Comparison of ENCODE assay signal across 20 cellular contexts in the genomic region with DNA sequence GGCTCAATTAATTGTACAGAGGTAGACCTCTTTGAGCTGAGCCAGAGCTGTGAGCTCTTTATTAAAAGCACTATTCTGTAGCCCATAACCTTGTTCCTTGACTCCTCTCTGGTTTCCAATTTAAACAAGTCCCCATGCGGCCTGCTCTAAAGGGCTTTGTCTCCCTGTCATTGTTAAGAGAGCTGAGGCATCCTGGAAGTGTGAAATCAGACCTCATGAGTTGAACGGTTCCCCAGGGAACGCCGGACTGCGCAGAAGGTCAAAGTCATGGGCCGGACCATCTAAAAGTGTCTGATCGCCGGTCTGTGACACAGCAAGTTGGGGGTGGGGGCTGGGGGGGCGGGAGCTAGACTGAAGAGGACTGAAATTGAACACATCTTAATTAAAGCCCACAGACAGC.
A peak's percentile ranks its signal among the peaks of the same experiment; 100 is the strongest.
DNase-seq lines count a peak whose midpoint lies in the region; ATAC-seq and TF ChIP-seq lines count a peak whose summit lies in the region.
"Had no signal": no experiment of that assay in that cellular context is flagged by ENCODE, and none has a peak within 500 bp of the region (broad histone marks: within the 10 kb centered on the region; RNA-seq: fewer than 3 reads in every experiment).

No MANE protein-coding gene starts in this region.

- TF ChIP-seq CTCF in cardiac muscle cell (IDR thresholded peaks at IDR 0.05; ENCODE audit: low read depth, low read length) (no peak), brain microvascular endothelial cell (IDR thresholded peaks at IDR 0.05; ENCODE audit: low read depth, low read length, missing control alignments) (no peak)
- TF ChIP-seq CTCF in activated CD8-positive, alpha-beta T cell treated with anti-CD3 and anti-CD28 coated beads for 36 hours (IDR thresholded peaks at IDR 0.05): no peak

- no peaks in the 10 kb centered on the region for H3K27me3 Mint-ChIP-seq in activated CD8-positive, alpha-beta T cell treated with anti-CD3 and anti-CD28 coated beads for 36 hours
- H3K27me3 Mint-ChIP-seq: activated CD4-positive, alpha-beta T cell treated with anti-CD3 and anti-CD28 coated beads for 36 hours; CD4-positive, alpha-beta T cell; stimulated activated naive CD8-positive, alpha-beta T cell treated with anti-CD3 and anti-CD28 coated beads, Interleukin-15, amount 100 ng/mL, for 72 hours had no signal

- no peak overlapping the region for H3K27ac ChIP-seq in cardiac muscle cell
- no peak overlapping the region for H3K27ac ChIP-seq in brain microvascular endothelial cell
- H3K27ac ChIP-seq: colonic mucosa, epithelial cell of prostate had no signal

- no peaks in the 10 kb centered on the region for H3K9me3 ChIP-seq in cardiac muscle cell (ENCODE audit: low read depth)
- H3K9me3 ChIP-seq: colonic mucosa, SK-N-SH had no signal

- H3K4me1 ChIP-seq in cardiac muscle cell (ENCODE audit: low read depth): no peaks in the 10 kb centered on the region
- H3K4me1 ChIP-seq: colonic mucosa had no signal

- in situ Hi-C loops in brain microvascular endothelial cell (cut with HindIII; ENCODE audit: low pct_ligation_motif_present, low sequenced_read_pairs): no loop called here

- no peak for ATAC-seq in Right ventricle myocardium superior (ENCODE audit: poor library complexity)
- ATAC-seq in HG02623 (IDR thresholded peaks at IDR 0.05; ENCODE audit: unreplicated experiment): no peak
- no peak for ATAC-seq in activated CD8-positive, alpha-beta T cell treated with anti-CD3 and anti-CD28 coated beads for 36 hours
- ATAC-seq: activated CD4-positive, alpha-beta T cell treated with anti-CD3 and anti-CD28 coated beads for 36 hours; natural killer cell treated with Interleukin-12 subunit alpha and Interleukin-12 subunit beta and Interleukin-15 and Interleukin-18, amount 100 ng/mL, for 72 hours; stimulated activated naive CD8-positive, alpha-beta T cell treated with anti-CD3 and anti-CD28 coated beads, Interleukin-15, amount 100 ng/mL, for 72 hours had no signal

- POLR2A ChIA-PET in activated CD8-positive, alpha-beta T cell treated with anti-CD3 and anti-CD28 coated beads for 36 hours (lab: Charles Lee): no interaction called here

- CTCF ChIA-PET in activated CD8-positive, alpha-beta T cell treated with anti-CD3 and anti-CD28 coated beads for 36 hours (lab: Charles Lee): no interaction called here

- no peaks in the 10 kb centered on the region for H3K36me3 Mint-ChIP-seq in activated CD8-positive, alpha-beta T cell treated with anti-CD3 and anti-CD28 coated beads for 36 hours (ENCODE audit: low read depth)
- H3K36me3 Mint-ChIP-seq: natural killer cell treated with Interleukin-12 subunit alpha and Interleukin-12 subunit beta and Interleukin-15 and Interleukin-18, amount 100 ng/mL, for 72 hours had no signal

- peak; percentile 9 to 51 for DNase-seq in cardiac muscle cell (ENCODE audit: low read depth in 1 of 2, low spot score in 1 of 2)
- no peak for DNase-seq in Right ventricle myocardium superior
- peak; percentile 26 for DNase-seq in brain microvascular endothelial cell
- DNase-seq in left kidney (ENCODE audit: low read depth, low spot score): peak; percentile 96
- no peak for DNase-seq in ecto neural progenitor cell (ENCODE audit: low spot score)
- DNase-seq in activated T-cell treated with anti-CD3 and anti-CD28 coated beads, Interleukin-2, amount 50 U/mL, for 1 hour: no peak
- no peak for DNase-seq in activated CD8-positive, alpha-beta T cell treated with anti-CD3 and anti-CD28 coated beads for 36 hours
- DNase-seq: ACHN; activated CD4-positive, alpha-beta T cell treated with anti-CD3 and anti-CD28 coated beads for 36 hours; activated naive CD4-positive, alpha-beta T cell; CD4-positive, alpha-beta T cell; colonic mucosa; DMS79 treated with DMSO at 0.1 percent for 48 hours; NCI-H1694 treated with DMSO at 0.1 percent for 48 hours; NCI-H524 treated with DMSO at 0.1 percent for 48 hours; SK-N-SH; stimulated activated naive CD8-positive, alpha-beta T cell treated with anti-CD3 and anti-CD28 coated beads, Interleukin-15, amount 100 ng/mL, for 72 hours had no signal

- H3K36me3 ChIP-seq in cardiac muscle cell (no peaks in the 10 kb centered on the region), brain microvascular endothelial cell (replicated peaks) (no peaks in the 10 kb centered on the region)
- H3K36me3 ChIP-seq: colonic mucosa had no signal

- H3K27ac Mint-ChIP-seq in activated CD8-positive, alpha-beta T cell treated with anti-CD3 and anti-CD28 coated beads for 36 hours: no peak overlapping the region
- H3K27ac Mint-ChIP-seq: activated CD4-positive, alpha-beta T cell treated with anti-CD3 and anti-CD28 coated beads for 36 hours; CD4-positive, alpha-beta T cell; natural killer cell treated with Interleukin-12 subunit alpha and Interleukin-12 subunit beta and Interleukin-15 and Interleukin-18, amount 100 ng/mL, for 72 hours; stimulated activated naive CD8-positive, alpha-beta T cell treated with anti-CD3 and anti-CD28 coated beads, Interleukin-15, amount 100 ng/mL, for 72 hours had no signal

- intact Hi-C loops in Right ventricle myocardium superior (cut with DNase I): no loop called here
- intact Hi-C loops in activated CD8-positive, alpha-beta T cell treated with anti-CD3 and anti-CD28 coated beads for 36 hours (cut with micrococcal nuclease): no loop called here

- H3K4me1 Mint-ChIP-seq in activated CD8-positive, alpha-beta T cell treated with anti-CD3 and anti-CD28 coated beads for 36 hours (ENCODE audit: low read depth): no peaks in the 10 kb centered on the region
- H3K4me1 Mint-ChIP-seq: activated CD4-positive, alpha-beta T cell treated with anti-CD3 and anti-CD28 coated beads for 36 hours; stimulated activated naive CD8-positive, alpha-beta T cell treated with anti-CD3 and anti-CD28 coated beads, Interleukin-15, amount 100 ng/mL, for 72 hours had no signal

- H3K27me3 ChIP-seq in cardiac muscle cell (no peaks in the 10 kb centered on the region), brain microvascular endothelial cell (replicated peaks) (no peaks in the 10 kb centered on the region)
- H3K27me3 ChIP-seq: colonic mucosa had no signal

- H3K4me3 ChIP-seq in cardiac muscle cell: no peak overlapping the region
- no peak overlapping the region for H3K4me3 ChIP-seq in brain microvascular endothelial cell (ENCODE audit: low read depth, low read length)
- H3K4me3 ChIP-seq: colonic mucosa had no signal

- no peak overlapping the region for H3K4me3 Mint-ChIP-seq in activated CD8-positive, alpha-beta T cell treated with anti-CD3 and anti-CD28 coated beads for 36 hours
- H3K4me3 Mint-ChIP-seq: activated CD4-positive, alpha-beta T cell treated with anti-CD3 and anti-CD28 coated beads for 36 hours; CD4-positive, alpha-beta T cell; natural killer cell treated with Interleukin-12 subunit alpha and Interleukin-12 subunit beta and Interleukin-15 and Interleukin-18, amount 100 ng/mL, for 72 hours; stimulated activated naive CD8-positive, alpha-beta T cell treated with anti-CD3 and anti-CD28 coated beads, Interleukin-15, amount 100 ng/mL, for 72 hours had no signal

- no peaks in the 10 kb centered on the region for H3K9me3 Mint-ChIP-seq in activated CD8-positive, alpha-beta T cell treated with anti-CD3 and anti-CD28 coated beads for 36 hours
- H3K9me3 Mint-ChIP-seq: CD4-positive, alpha-beta T cell; natural killer cell treated with Interleukin-12 subunit alpha and Interleukin-12 subunit beta and Interleukin-15 and Interleukin-18, amount 100 ng/mL, for 72 hours; stimulated activated naive CD8-positive, alpha-beta T cell treated with anti-CD3 and anti-CD28 coated beads, Interleukin-15, amount 100 ng/mL, for 72 hours had no signal

Comparison
In these comparisons a context has a peak if more than half of its experiments do, and no peak if none do; other contexts are left out.
1. DNase-seq: peak in cardiac muscle cell (2 of 2), brain microvascular endothelial cell (single experiment) and left kidney (single experiment); none in Right ventricle myocardium superior (single experiment), ecto neural progenitor cell (single experiment), activated T-cell treated with anti-CD3 and anti-CD28 coated beads, Interleukin-2, amount 50 U/mL, for 1 hour (single experiment) and activated CD8-positive, alpha-beta T cell treated with anti-CD3 and anti-CD28 coated beads for 36 hours (single experiment).